In the genomic region with DNA sequence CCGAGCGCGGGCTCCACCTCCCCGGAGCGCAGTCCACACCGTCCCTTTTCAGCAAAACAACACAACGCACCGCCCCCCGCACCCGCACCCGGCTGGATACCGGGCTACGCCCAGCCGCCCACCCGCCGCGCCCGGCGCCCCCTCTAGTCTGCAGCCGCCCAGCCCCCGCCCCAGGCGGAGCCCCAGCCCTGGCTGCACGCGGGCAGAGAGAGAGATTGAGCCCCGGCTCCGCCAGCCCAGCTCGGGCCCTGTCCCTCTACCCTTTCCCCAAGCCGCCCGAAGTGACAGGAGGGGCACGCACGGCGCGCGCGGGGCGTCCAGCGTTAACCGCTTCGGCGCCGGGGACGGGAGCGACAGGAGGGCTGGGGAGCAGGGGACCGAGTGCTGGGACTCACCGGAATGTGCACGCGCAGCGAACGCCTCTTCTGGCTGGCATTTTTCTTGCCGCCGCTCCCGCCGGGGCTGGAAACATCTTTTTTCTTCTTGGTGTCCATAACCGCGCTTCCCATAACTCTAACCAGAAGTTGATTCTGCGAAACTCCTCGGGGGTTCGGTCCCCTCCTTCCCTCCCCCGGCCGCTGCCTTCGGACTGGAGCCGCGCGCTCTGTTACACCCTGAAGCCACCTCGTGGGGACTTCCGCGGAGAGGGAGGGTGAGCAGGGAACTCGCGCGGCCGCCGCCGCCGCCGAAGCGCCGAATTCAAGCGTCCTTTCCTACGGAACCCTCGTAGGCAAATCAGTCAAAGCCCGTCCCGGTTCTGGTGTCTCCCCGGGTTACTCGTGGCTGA, we compare ENCODE assay signal across 9 cellular contexts. TPM values are rescaled to one million over a fixed set of nuclear protein-coding genes. Genes with fewer than 3 reads are reported as not detected.
DNase-seq lines count a peak whose midpoint lies in the region; ATAC-seq and TF ChIP-seq lines count a peak whose summit lies in the region.
"Had no signal": no experiment of that assay in that cellular context is flagged by ENCODE, and none has a peak within 500 bp of the region (broad histone marks: within the 10 kb centered on the region; RNA-seq: fewer than 3 reads in every experiment).

No MANE protein-coding gene starts in this region.

- H3K27ac ChIP-seq in skeletal muscle tissue (ENCODE audit: low read depth, low read length), result peak overlapping the region; percentile 85
- H3K27ac ChIP-seq: epithelial cell of prostate had no signal

- H3K27me3 ChIP-seq in GM06990 (replicated peaks; ENCODE audit: control insufficient read depth, insufficient read depth, low read length) (no peaks in the 10 kb centered on the region), skeletal muscle tissue (ENCODE audit: control insufficient read depth in 3 of 3, insufficient read depth in 3 of 3, low read length in 3 of 3) (no peaks in the 10 kb centered on the region)

- H3K4me1 ChIP-seq in skeletal muscle tissue (ENCODE audit: control insufficient read depth in 3 of 3, insufficient read depth in 3 of 3, low read length in 3 of 3), result peaks cover 4 to 29% (median 14%) of the 10 kb centered on the region in 3 donors

- H3K9ac ChIP-seq in skeletal muscle tissue (ENCODE audit: low read depth in 1 of 3, low read length in 3 of 3), result peak overlapping the region; percentile 61 to 80 (median 78)

- DNase-seq in GM06990 (ENCODE audit: extremely low read depth, insufficient read length) (peak; percentile 52), T-helper 22 cell (ENCODE audit: low read depth) (peak; percentile 60), astrocyte of the hippocampus (ENCODE audit: low read depth, low spot score) (peak; percentile 67)
- DNase-seq in Jurkat, Clone E6-1 (ENCODE audit: low read depth, low spot score), result peak; percentile 39

- ATAC-seq in GM21381 (IDR thresholded peaks at IDR 0.05; ENCODE audit: unreplicated experiment) (no peak), HG02973 (IDR thresholded peaks at IDR 0.05; ENCODE audit: unreplicated experiment) (no peak)

- H3K36me3 ChIP-seq in GM06990 (ENCODE audit: control insufficient read depth, insufficient read depth, low read length) (no peaks in the 10 kb centered on the region), skeletal muscle tissue (ENCODE audit: control insufficient read depth in 3 of 3, insufficient read depth in 3 of 3, low read length in 3 of 3) (no peaks in the 10 kb centered on the region)

- H3K4me3 ChIP-seq in GM06990 (replicated peaks; ENCODE audit: low read depth, low read length), result peak overlapping the region; percentile 65
- peak overlapping the region; percentile 65 for H3K4me3 ChIP-seq in Jurkat, Clone E6-1 (ENCODE audit: low read length)
- peak overlapping the region; percentile 62 for H3K4me3 ChIP-seq in iPS-18c (ENCODE audit: insufficient read depth, low read depth, low read length)
- H3K4me3 ChIP-seq in skeletal muscle tissue (ENCODE audit: low read length in 3 of 3), result peak overlapping the region; percentile 83 to 88 (median 83)

- H3K9me3 ChIP-seq in iPS-18c (ENCODE audit: control insufficient read depth, insufficient read depth, low read length) (peaks cover 2% of the 10 kb centered on the region), skeletal muscle tissue (ENCODE audit: control insufficient read depth in 3 of 3, low read length in 3 of 3) (no peaks in the 10 kb centered on the region)

- no peak for TF ChIP-seq CTCF in GM06990 (IDR thresholded peaks at IDR 0.05; ENCODE audit: insufficient read depth, low read length, poor library complexity, severe bottlenecking)

RNA-seq across cellular contexts. Expression of gene PRKAG2, which starts 0.6 kb away (rescaled TPM):
- polyA plus RNA-seq in Jurkat, Clone E6-1 (2012; ENCODE audit: insufficient read depth, insufficient read length), result 18.8 TPM
- total RNA-seq in skeletal muscle tissue, result 4.7 TPM
